ENCODE assay signal across 9 cellular contexts in genomic region chr1:211133393-211133840, GRCh38. TPM values are rescaled to one million over a fixed set of nuclear protein-coding genes. Genes with fewer than 3 reads are reported as not detected.
DNase-seq lines count a peak whose midpoint lies in the region; ATAC-seq and TF ChIP-seq lines count a peak whose summit lies in the region.
"Had no signal": no experiment of that assay in that cellular context is flagged by ENCODE, and none has a peak within 500 bp of the region (broad histone marks: within the 10 kb centered on the region; RNA-seq: fewer than 3 reads in every experiment).

No MANE protein-coding gene starts in this region.

- peaks cover 63% of the 10 kb centered on the region for H3K27me3 ChIP-seq in cardiac muscle cell

- H3K27ac Mint-ChIP-seq in stimulated activated memory B cell treated with anti-CD40 and anti-IgM and Interleukin-4, amounts not matched to agents 10 μg/mL and 1 μg/mL and 100 μg/mL, for 72 hours = no peak overlapping the region

- TF ChIP-seq CTCF in cardiac muscle cell (IDR thresholded peaks at IDR 0.05; ENCODE audit: low read depth, low read length) = no peak

- peak; percentile 15 for ATAC-seq in left colon
- ATAC-seq in stimulated activated memory B cell treated with anti-CD40 and anti-IgM and Interleukin-4, amounts not matched to agents 10 μg/mL and 1 μg/mL and 100 μg/mL, for 72 hours = peak; percentile 42

- no peak overlapping the region for H3K27ac ChIP-seq in cardiac muscle cell

- H3K9me3 Mint-ChIP-seq in stimulated activated memory B cell treated with anti-CD40 and anti-IgM and Interleukin-4, amounts not matched to agents 10 μg/mL and 1 μg/mL and 100 μg/mL, for 72 hours = no peaks in the 10 kb centered on the region

- H3K36me3 ChIP-seq in cardiac muscle cell = no peaks in the 10 kb centered on the region

- no peaks in the 10 kb centered on the region for H3K9me3 ChIP-seq in cardiac muscle cell (ENCODE audit: low read depth)

- no peaks in the 10 kb centered on the region for H3K4me1 ChIP-seq in cardiac muscle cell (ENCODE audit: low read depth)

- peak overlapping the region; percentile 63 for H3K4me3 Mint-ChIP-seq in stimulated activated memory B cell treated with anti-CD40 and anti-IgM and Interleukin-4, amounts not matched to agents 10 μg/mL and 1 μg/mL and 100 μg/mL, for 72 hours

- intact Hi-C loops in cardiac septum (cut with DNase I) = no loop called here
- intact Hi-C loops in left colon (cut with DNase I, micrococcal nuclease) = no loop called here

- DNase-seq in cardiac muscle cell (ENCODE audit: low read depth in 1 of 2, low spot score in 1 of 2) = peak in 1 of 2 donors; percentile 38
- no peak for DNase-seq in cardiac septum (ENCODE audit: low spot score)
- peak; percentile 17 for DNase-seq in NCI-H748 treated with DMSO at 0.1 percent for 48 hours (lab: John Stamatoyannopoulos, UW)
- DNase-seq in cerebellar cortex (ENCODE audit: low spot score) = peak; percentile 58
- DNase-seq in left colon = peak in 1 of 2 donors; percentile 15
- no peak for DNase-seq in ureter (ENCODE audit: low spot score)
- no peak for DNase-seq in AG08395 (ENCODE audit: low spot score)

- H3K4me1 Mint-ChIP-seq in stimulated activated memory B cell treated with anti-CD40 and anti-IgM and Interleukin-4, amounts not matched to agents 10 μg/mL and 1 μg/mL and 100 μg/mL, for 72 hours = peaks cover 15% of the 10 kb centered on the region

- no peaks in the 10 kb centered on the region for H3K36me3 Mint-ChIP-seq in stimulated activated memory B cell treated with anti-CD40 and anti-IgM and Interleukin-4, amounts not matched to agents 10 μg/mL and 1 μg/mL and 100 μg/mL, for 72 hours

- H3K27me3 Mint-ChIP-seq in stimulated activated memory B cell treated with anti-CD40 and anti-IgM and Interleukin-4, amounts not matched to agents 10 μg/mL and 1 μg/mL and 100 μg/mL, for 72 hours = peaks cover 41% of the 10 kb centered on the region

- peak overlapping the region; percentile 24 for H3K4me3 ChIP-seq in cardiac muscle cell

RNA-seq across cellular contexts. Expression of gene KCNH1, which starts 0.5 kb away (rescaled TPM):
- total RNA-seq in cardiac muscle cell (0.18 and 0.54 TPM in 2 replicates), cardiac septum (not detected), left colon (under 1 TPM; 0.27 to 0.70 TPM), ureter (0.86 TPM)
- polyA plus RNA-seq in cardiac muscle cell = 0.04 TPM in 1 of 2 replicates, not detected in the other
- total RNA-seq: dermis microvascular lymphatic vessel endothelial cell had no signal

Comparison
In these comparisons a context has a peak if more than half of its experiments do, and no peak if none do; other contexts are left out.
1. DNase-seq: peak in NCI-H748 treated with DMSO at 0.1 percent for 48 hours (single experiment) and cerebellar cortex (single experiment); none in cardiac septum (single experiment), ureter (single experiment) and AG08395 (single experiment).